ENCODE assay signal across 6 cellular contexts in the genomic region with DNA sequence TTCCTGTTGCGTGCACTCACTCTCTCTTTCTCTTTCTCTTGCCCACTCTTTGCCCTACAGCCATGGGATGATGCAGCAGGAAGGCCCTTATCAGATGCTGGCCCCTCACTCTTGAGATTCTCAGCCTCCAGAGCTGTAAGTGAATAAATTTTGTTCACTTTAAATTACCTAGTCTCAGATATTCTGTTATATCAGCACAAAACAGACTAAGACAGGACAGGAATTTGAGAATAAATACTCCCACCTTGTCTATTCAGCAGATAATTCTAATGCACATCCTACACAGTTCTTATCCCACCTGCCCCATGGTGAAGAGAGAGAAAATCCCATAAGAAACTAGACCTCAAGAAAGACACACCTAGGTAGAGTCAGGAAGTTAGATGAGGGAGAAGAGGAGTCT.
"Had no signal": no experiment of that assay in that cellular context is flagged by ENCODE, and none has a peak within 500 bp of the region (broad histone marks: within the 10 kb centered on the region; RNA-seq: fewer than 3 reads in every experiment).

No MANE protein-coding gene starts in this region.

- H3K27ac ChIP-seq: HL-60, KMS-11 had no signal

- H3K4me1 Mint-ChIP-seq: IgD-negative memory B cell had no signal

- H3K4me2 ChIP-seq: KMS-11 had no signal

- DNase-seq: Karpas-422, KG1 had no signal

- H3K36me3 Mint-ChIP-seq: IgD-negative memory B cell had no signal

- H3K9me3 Mint-ChIP-seq: IgD-negative memory B cell had no signal

- H3K9ac ChIP-seq: KMS-11 had no signal

- FAIRE-seq: HTR-8/SVneo had no signal

- H3K4me3 Mint-ChIP-seq: IgD-negative memory B cell had no signal
